7 cellular contexts compared by ENCODE assay signal in the genomic region with DNA sequence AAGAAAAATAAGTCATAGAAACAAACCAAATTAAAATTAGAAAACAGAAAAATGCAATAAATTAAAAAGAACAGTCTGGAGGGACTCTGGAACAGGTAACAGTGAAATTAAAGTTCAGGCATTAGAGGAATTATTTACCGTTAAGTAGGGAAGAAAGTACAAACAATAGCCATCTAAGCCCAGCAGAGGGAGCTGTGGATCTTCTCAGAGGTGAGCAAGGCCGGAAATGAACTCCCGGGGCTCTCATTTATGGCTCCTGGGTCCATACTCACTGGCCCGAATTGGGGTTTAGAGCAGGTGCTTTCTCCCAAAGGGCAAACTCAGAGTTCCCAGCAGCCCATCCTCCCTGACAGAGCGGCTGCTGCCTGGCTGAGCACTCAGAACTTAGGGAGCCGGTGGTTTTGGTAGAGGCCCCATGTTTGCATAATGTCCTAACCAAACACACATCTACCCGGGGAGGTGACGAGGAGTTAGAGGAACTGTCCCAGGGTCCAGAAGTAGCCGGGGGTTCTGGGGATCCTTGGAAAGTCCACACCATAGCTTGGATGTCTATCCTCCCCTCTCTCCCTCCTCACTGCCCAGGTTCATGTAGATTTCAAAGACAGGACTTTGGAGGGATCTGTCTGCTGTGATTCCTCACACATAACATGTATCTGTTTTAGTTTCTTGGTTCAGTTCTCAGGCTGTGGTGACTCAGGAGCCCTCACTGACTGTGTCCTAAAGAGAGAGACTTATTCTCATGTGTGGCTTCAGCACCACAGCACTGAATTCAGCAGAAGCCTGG.
A peak's percentile ranks its signal among the peaks of the same experiment; 100 is the strongest.
DNase-seq lines count a peak whose midpoint lies in the region; ATAC-seq and TF ChIP-seq lines count a peak whose summit lies in the region.

No MANE protein-coding gene starts in this region.

- no peak overlapping the region for H3K4me3 ChIP-seq in mesenchymal stem cell (ENCODE audit: insufficient read depth in 1 of 2, low read depth in 1 of 2, low read length in 2 of 2)

- peaks cover 2% of the 10 kb centered on the region for H3K4me1 ChIP-seq in mesenchymal stem cell (ENCODE audit: control insufficient read depth, insufficient read depth, low read depth, low read length)

- H3K4me1 Mint-ChIP-seq in dendritic cell treated with granulocyte-macrophage colony-stimulating factor and Interleukin-4, amounts not matched to agents 40 ng/mL and 50 ng/mL, for 4 days (ENCODE audit: low read depth), result peaks cover 41% of the 10 kb centered on the region
- peaks cover 11% of the 10 kb centered on the region for H3K4me1 Mint-ChIP-seq in stimulated activated effector memory CD8-positive, alpha-beta T cell treated with anti-CD3 and anti-CD28 coated beads, Interleukin-12 subunit alpha, Interleukin-12 subunit beta, amount 100 ng/mL, for 72 hours

- no peak overlapping the region for H2BK12ac ChIP-seq in mesenchymal stem cell (ENCODE audit: low read length in 2 of 2)

- no peaks in the 10 kb centered on the region for H3K36me3 ChIP-seq in mesenchymal stem cell (ENCODE audit: control insufficient read depth in 1 of 2, insufficient read depth in 2 of 2, low read depth in 1 of 2, low read length in 2 of 2)

- peak overlapping the region; percentile 29 for H4K8ac ChIP-seq in mesenchymal stem cell (ENCODE audit: low read length)

- no peaks in the 10 kb centered on the region for H3K9me3 ChIP-seq in mesenchymal stem cell (ENCODE audit: control insufficient read depth, low read length)

- H3K9me3 Mint-ChIP-seq in dendritic cell treated with granulocyte-macrophage colony-stimulating factor and Interleukin-4, amounts not matched to agents 40 ng/mL and 50 ng/mL, for 4 days, result no peaks in the 10 kb centered on the region
- no peaks in the 10 kb centered on the region for H3K9me3 Mint-ChIP-seq in stimulated activated effector memory CD8-positive, alpha-beta T cell treated with anti-CD3 and anti-CD28 coated beads, Interleukin-12 subunit alpha, Interleukin-12 subunit beta, amount 100 ng/mL, for 72 hours

- peaks cover 26 to 32% of the 10 kb centered on the region in 2 experiments for H3K27me3 ChIP-seq in mesenchymal stem cell (ENCODE audit: control insufficient read depth in 1 of 2, insufficient read depth in 1 of 2, low read length in 2 of 2)

- no peak overlapping the region for H3K9ac ChIP-seq in mesenchymal stem cell (ENCODE audit: low read length)

- H2BK120ac ChIP-seq in mesenchymal stem cell (ENCODE audit: low read depth, low read length), result no peak overlapping the region

- H2BK15ac ChIP-seq in mesenchymal stem cell (ENCODE audit: low read depth, poor library complexity, severe bottlenecking), result no peak overlapping the region

- H3K4me2 ChIP-seq in mesenchymal stem cell (ENCODE audit: low read length, poor library complexity, severe bottlenecking), result no peak overlapping the region

- no peak overlapping the region for H3K18ac ChIP-seq in mesenchymal stem cell (ENCODE audit: low read depth in 1 of 2, low read length in 2 of 2)

- DNase-seq in NCI-H345 treated with DMSO at 0.1 percent for 48 hours (lab: John Stamatoyannopoulos, UW; ENCODE audit: unreplicated experiment) (peak; percentile 46), mesenchymal stem cell (peak; percentile 56)
- peak; percentile 53 for DNase-seq in activated CD4-positive, CD25-positive, alpha-beta regulatory T cell treated with anti-CD3 and anti-CD28 coated beads, Interleukin-2, amount 50 U/mL, for 72 hours
- DNase-seq in stimulated activated effector memory CD8-positive, alpha-beta T cell treated with anti-CD3 and anti-CD28 coated beads, Interleukin-12 subunit alpha, Interleukin-12 subunit beta, amount 100 ng/mL, for 72 hours (ENCODE audit: low spot score in 2 of 2), result peak; percentile 44 to 77

- H3K14ac ChIP-seq in mesenchymal stem cell (ENCODE audit: low read length in 2 of 2), result no peak overlapping the region

- no peak overlapping the region for H4K91ac ChIP-seq in mesenchymal stem cell (ENCODE audit: low read length)

- intact Hi-C loops in dendritic cell treated with granulocyte-macrophage colony-stimulating factor and Interleukin-4, amounts not matched to agents 40 ng/mL and 50 ng/mL, for 4 days (cut with micrococcal nuclease), result loop anchor here (5.0 kb wide), 1 partner anchor 80 kb away; no protein-coding TSS in a partner anchor

- H3K27ac Mint-ChIP-seq in dendritic cell treated with granulocyte-macrophage colony-stimulating factor and Interleukin-4, amounts not matched to agents 40 ng/mL and 50 ng/mL, for 4 days, result peak overlapping the region; percentile 69
- peak overlapping the region; percentile 88 for H3K27ac Mint-ChIP-seq in stimulated activated effector memory CD8-positive, alpha-beta T cell treated with anti-CD3 and anti-CD28 coated beads, Interleukin-12 subunit alpha, Interleukin-12 subunit beta, amount 100 ng/mL, for 72 hours

- no peak overlapping the region for H3K4ac ChIP-seq in mesenchymal stem cell (ENCODE audit: low read depth in 1 of 2, low read length in 2 of 2)

- ATAC-seq in HG02938 (IDR thresholded peaks at IDR 0.05; ENCODE audit: unreplicated experiment), result peak; percentile 70
- ATAC-seq in stimulated activated effector memory CD8-positive, alpha-beta T cell treated with anti-CD3 and anti-CD28 coated beads, Interleukin-12 subunit alpha, Interleukin-12 subunit beta, amount 100 ng/mL, for 72 hours, result peak; percentile 77

- no peaks in the 10 kb centered on the region for H3K36me3 Mint-ChIP-seq in dendritic cell treated with granulocyte-macrophage colony-stimulating factor and Interleukin-4, amounts not matched to agents 40 ng/mL and 50 ng/mL, for 4 days (ENCODE audit: low read depth)
- H3K36me3 Mint-ChIP-seq in stimulated activated effector memory CD8-positive, alpha-beta T cell treated with anti-CD3 and anti-CD28 coated beads, Interleukin-12 subunit alpha, Interleukin-12 subunit beta, amount 100 ng/mL, for 72 hours, result no peaks in the 10 kb centered on the region

- no peak overlapping the region for H2AFZ ChIP-seq in mesenchymal stem cell (ENCODE audit: low read depth, low read length)

- no peak overlapping the region for H3K4me3 Mint-ChIP-seq in dendritic cell treated with granulocyte-macrophage colony-stimulating factor and Interleukin-4, amounts not matched to agents 40 ng/mL and 50 ng/mL, for 4 days
- peak overlapping the region; percentile 6 for H3K4me3 Mint-ChIP-seq in stimulated activated effector memory CD8-positive, alpha-beta T cell treated with anti-CD3 and anti-CD28 coated beads, Interleukin-12 subunit alpha, Interleukin-12 subunit beta, amount 100 ng/mL, for 72 hours

- no peak overlapping the region for H2BK5ac ChIP-seq in mesenchymal stem cell (ENCODE audit: low read depth, low read length, poor library complexity, severe bottlenecking)

- 51% methylated on average over 9 of the region's 9 CpGs for WGBS in mesenchymal stem cell

- H3K23ac ChIP-seq in mesenchymal stem cell (ENCODE audit: low read length in 2 of 2), result no peak overlapping the region

- no peak overlapping the region for H2AK5ac ChIP-seq in mesenchymal stem cell (ENCODE audit: low read length, severe bottlenecking)

- TF ChIP-seq CTCF in GM12872 (IDR thresholded peaks at IDR 0.05; ENCODE audit: insufficient read depth, low read depth, low read length), result peak; percentile 86

- H3K27me3 Mint-ChIP-seq in dendritic cell treated with granulocyte-macrophage colony-stimulating factor and Interleukin-4, amounts not matched to agents 40 ng/mL and 50 ng/mL, for 4 days, result no peaks in the 10 kb centered on the region

- H3K79me1 ChIP-seq in mesenchymal stem cell (replicated peaks; ENCODE audit: low read length, poor library complexity, severe bottlenecking), result no peaks in the 10 kb centered on the region

- no peak overlapping the region for H3K27ac ChIP-seq in mesenchymal stem cell (ENCODE audit: low read length, poor library complexity, severe bottlenecking)
